ENCODE assay signal across 10 cellular contexts in genomic region chr10:74011762-74012161, GRCh38. TPM values are rescaled to one million over a fixed set of nuclear protein-coding genes. Genes with fewer than 3 reads are reported as not detected.
DNase-seq lines count a peak whose midpoint lies in the region; ATAC-seq lines count a peak whose summit lies in the region.
"Had no signal": no experiment of that assay in that cellular context is flagged by ENCODE, and none has a peak within 500 bp of the region (broad histone marks: within the 10 kb centered on the region; RNA-seq: fewer than 3 reads in every experiment).

No MANE protein-coding gene starts in this region.

- H3K4me1 ChIP-seq in naive thymus-derived CD4-positive, alpha-beta T cell (ENCODE audit: control insufficient read depth in 2 of 2, insufficient read depth in 2 of 2, low read length in 2 of 2) = peaks cover 11 to 16% of the 10 kb centered on the region in 2 donors

- intact Hi-C loops in sciatic nerve (cut with DNase I) = no loop called here
- intact Hi-C loops in naive thymus-derived CD4-positive, alpha-beta T cell (cut with micrococcal nuclease) = no loop called here

- peak; percentile 54 for ATAC-seq in sciatic nerve
- ATAC-seq in naive thymus-derived CD4-positive, alpha-beta T cell = no peak
- ATAC-seq in GM21423 (IDR thresholded peaks at IDR 0.05; ENCODE audit: unreplicated experiment) = no peak
- ATAC-seq in stimulated activated effector memory CD8-positive, alpha-beta T cell treated with anti-CD3 and anti-CD28 coated beads, Interleukin-12 subunit alpha, Interleukin-12 subunit beta, amount 100 ng/mL, for 72 hours = no peak
- ATAC-seq: activated CD8-positive, alpha-beta T cell treated with anti-CD3 and anti-CD28 coated beads, Interleukin-2, amount 10 ng/mL, durations not matched to agents 7 days and 5 days had no signal

- peaks cover 31 to 51% (median 39%) of the 10 kb centered on the region in 7 donors for H3K4me1 Mint-ChIP-seq in naive thymus-derived CD4-positive, alpha-beta T cell
- peaks cover 31% of the 10 kb centered on the region for H3K4me1 Mint-ChIP-seq in stimulated activated effector memory CD8-positive, alpha-beta T cell treated with anti-CD3 and anti-CD28 coated beads, Interleukin-12 subunit alpha, Interleukin-12 subunit beta, amount 100 ng/mL, for 72 hours

- POLR2A ChIA-PET in naive thymus-derived CD4-positive, alpha-beta T cell (lab: Charles Lee) = interaction anchor here (1.0 to 1.6 kb wide), 3 partner anchors 10 to 15 kb away, joined by 3 to 5 read pairs (median 5); no protein-coding TSS in a partner anchor

- no peaks in the 10 kb centered on the region for H3K9me3 ChIP-seq in naive thymus-derived CD4-positive, alpha-beta T cell (ENCODE audit: control insufficient read depth in 2 of 3, low read length in 3 of 3)

- CTCF ChIA-PET in naive thymus-derived CD4-positive, alpha-beta T cell (lab: Charles Lee) = interaction anchor here (0.8 to 1.3 kb wide), 2 partner anchors 11 to 24 kb away, joined by 4 read pairs; no protein-coding TSS in a partner anchor

- no peaks in the 10 kb centered on the region for H3K9me3 Mint-ChIP-seq in naive thymus-derived CD4-positive, alpha-beta T cell
- H3K9me3 Mint-ChIP-seq in stimulated activated effector memory CD8-positive, alpha-beta T cell treated with anti-CD3 and anti-CD28 coated beads, Interleukin-12 subunit alpha, Interleukin-12 subunit beta, amount 100 ng/mL, for 72 hours = no peaks in the 10 kb centered on the region

- H3K27me3 ChIP-seq in naive thymus-derived CD4-positive, alpha-beta T cell (ENCODE audit: control insufficient read depth in 2 of 2, insufficient read depth in 2 of 2, low read length in 2 of 2) = no peaks in the 10 kb centered on the region

- peak overlapping the region in 3 of 10 donors; percentile 25 to 68 (median 30) for H3K4me3 Mint-ChIP-seq in naive thymus-derived CD4-positive, alpha-beta T cell
- H3K4me3 Mint-ChIP-seq in stimulated activated effector memory CD8-positive, alpha-beta T cell treated with anti-CD3 and anti-CD28 coated beads, Interleukin-12 subunit alpha, Interleukin-12 subunit beta, amount 100 ng/mL, for 72 hours = no peak overlapping the region
- H3K4me3 Mint-ChIP-seq: activated CD8-positive, alpha-beta T cell treated with anti-CD3 and anti-CD28 coated beads, Interleukin-2, amount 10 ng/mL, durations not matched to agents 7 days and 5 days had no signal

- no peaks in the 10 kb centered on the region for H3K27me3 Mint-ChIP-seq in naive thymus-derived CD4-positive, alpha-beta T cell

- peak; percentile 51 for DNase-seq in GM03348 (ENCODE audit: low spot score)
- peak; percentile 90 for DNase-seq in RPMI7951 (ENCODE audit: low read depth)
- peak; percentile 74 for DNase-seq in fibroblast of the conjunctiva (ENCODE audit: low read depth)
- DNase-seq in sciatic nerve (ENCODE audit: low spot score) = no peak
- no peak for DNase-seq in naive thymus-derived CD4-positive, alpha-beta T cell
- no peak for DNase-seq in NCI-H2081 treated with DMSO at 0.1 percent for 48 hours (lab: John Stamatoyannopoulos, UW)
- DNase-seq in stimulated activated effector memory CD8-positive, alpha-beta T cell treated with anti-CD3 and anti-CD28 coated beads, Interleukin-12 subunit alpha, Interleukin-12 subunit beta, amount 100 ng/mL, for 72 hours (ENCODE audit: low spot score in 2 of 2) = no peak
- DNase-seq: activated CD8-positive, alpha-beta T cell treated with anti-CD3 and anti-CD28 coated beads, Interleukin-2, amount 10 ng/mL, durations not matched to agents 7 days and 5 days had no signal

- no peak overlapping the region for H3K4me3 ChIP-seq in naive thymus-derived CD4-positive, alpha-beta T cell (ENCODE audit: low read length)

- no peaks in the 10 kb centered on the region for H3K36me3 ChIP-seq in naive thymus-derived CD4-positive, alpha-beta T cell (ENCODE audit: control insufficient read depth in 2 of 3, insufficient read depth in 3 of 3, low read length in 3 of 3)

- H3K36me3 Mint-ChIP-seq in naive thymus-derived CD4-positive, alpha-beta T cell = peaks cover 0 to 14% (median 3%) of the 10 kb centered on the region in 5 donors
- H3K36me3 Mint-ChIP-seq in stimulated activated effector memory CD8-positive, alpha-beta T cell treated with anti-CD3 and anti-CD28 coated beads, Interleukin-12 subunit alpha, Interleukin-12 subunit beta, amount 100 ng/mL, for 72 hours = peaks cover 26% of the 10 kb centered on the region

- peak overlapping the region in 2 of 9 donors; percentile 31 to 76 for H3K27ac Mint-ChIP-seq in naive thymus-derived CD4-positive, alpha-beta T cell
- no peak overlapping the region for H3K27ac Mint-ChIP-seq in stimulated activated effector memory CD8-positive, alpha-beta T cell treated with anti-CD3 and anti-CD28 coated beads, Interleukin-12 subunit alpha, Interleukin-12 subunit beta, amount 100 ng/mL, for 72 hours

- H3K27ac ChIP-seq in naive thymus-derived CD4-positive, alpha-beta T cell (ENCODE audit: low read depth, low read length) = no peak overlapping the region
- H3K27ac ChIP-seq: KMS-11 had no signal

RNA-seq across cellular contexts. Expression of gene VCL, which starts 13.8 kb away (rescaled TPM):
- total RNA-seq in RPMI7951 (2014; rRNA removed; shearing (Covaris generic)) = 62.7 and 66.2 TPM in 2 replicates
- 165 TPM for total RNA-seq in sciatic nerve
- 10 to 100 TPM in 4 of 5 experiments, 1 to 10 TPM in 1; 9.0 to 67.7 (median 21.6) TPM for total RNA-seq in naive thymus-derived CD4-positive, alpha-beta T cell
- 10 to 100 TPM; 12.5 to 16.5 TPM for polyA plus RNA-seq in naive thymus-derived CD4-positive, alpha-beta T cell

Comparison
In these comparisons a context has a peak if more than half of its experiments do, and no peak if none do; other contexts are left out.
1. DNase-seq: peak in GM03348 (single experiment), RPMI7951 (single experiment) and fibroblast of the conjunctiva (single experiment); none in sciatic nerve (single experiment), naive thymus-derived CD4-positive, alpha-beta T cell (0 of 9), NCI-H2081 treated with DMSO at 0.1 percent for 48 hours (single experiment) and stimulated activated effector memory CD8-positive, alpha-beta T cell treated with anti-CD3 and anti-CD28 coated beads, Interleukin-12 subunit alpha, Interleukin-12 subunit beta, amount 100 ng/mL, for 72 hours (0 of 2).